Comparison of ENCODE assay signal across 26 cellular contexts in genomic region chr3:187833799-187834578, GRCh38.
A peak's percentile ranks its signal among the peaks of the same experiment; 100 is the strongest.
DNase-seq lines count a peak whose midpoint lies in the region; ATAC-seq and TF ChIP-seq lines count a peak whose summit lies in the region.
"Had no signal": no experiment of that assay in that cellular context is flagged by ENCODE, and none has a peak within 500 bp of the region (broad histone marks: within the 10 kb centered on the region; RNA-seq: fewer than 3 reads in every experiment).

No MANE protein-coding gene starts in this region.

- peaks cover 0 to 15% (median 4%) of the 10 kb centered on the region in 3 donors for H3K36me3 Mint-ChIP-seq in CD8-positive, alpha-beta memory T cell
- H3K36me3 Mint-ChIP-seq: activated naive CD8-positive, alpha-beta T cell had no signal

- no peak for DNase-seq in activated CD4-positive, CD25-positive, alpha-beta regulatory T cell treated with anti-CD3 and anti-CD28 coated beads, Interleukin-2, amount 50 U/mL, for 72 hours
- DNase-seq in stimulated activated naive CD4-positive, alpha-beta T cell treated with Interleukin-2 at 50 U/mL for 16 hours (lab: John Stamatoyannopoulos, UW): peak; percentile 29
- no peak for DNase-seq in stimulated activated naive CD4-positive, alpha-beta T cell (lab: John Stamatoyannopoulos, UW)
- DNase-seq in stimulated activated CD4-positive, alpha-beta T cell treated with anti-CD3 and anti-CD28 coated beads, Interleukin-4, amount 100 ng/mL, for 24 hours: peak; percentile 48
- DNase-seq in brain microvascular endothelial cell: no peak
- DNase-seq in CD8-positive, alpha-beta memory T cell: no peak
- DNase-seq: BE2C; COR-L47; DND-41; effector CD8-positive, alpha-beta T cell; esophagus squamous epithelium; GOT3; kidney; NCI-H1048; NCI-H2029; NCI-H345; NCI-H82; SHP77; trophoblast cell had no signal

- no peaks in the 10 kb centered on the region for H3K36me3 ChIP-seq in brain microvascular endothelial cell (replicated peaks)
- no peaks in the 10 kb centered on the region for H3K36me3 ChIP-seq in CD8-positive, alpha-beta memory T cell (ENCODE audit: insufficient read depth, low read length)
- H3K36me3 ChIP-seq: BE2C, esophagus squamous epithelium, gastroesophageal sphincter, neutrophil had no signal

- H3K9me3 Mint-ChIP-seq in CD8-positive, alpha-beta memory T cell: peaks cover 0 to 6% (median 3%) of the 10 kb centered on the region in 5 donors

- no peaks in the 10 kb centered on the region for H3K27me3 ChIP-seq in brain microvascular endothelial cell (replicated peaks)
- no peaks in the 10 kb centered on the region for H3K27me3 ChIP-seq in CD8-positive, alpha-beta memory T cell (ENCODE audit: insufficient read depth, low read length, poor library complexity, severe bottlenecking)
- H3K27me3 ChIP-seq: esophagus squamous epithelium, gastroesophageal sphincter, neutrophil had no signal

- ATAC-seq in activated CD4-positive, CD25-positive, alpha-beta regulatory T cell treated with anti-CD3 and anti-CD28 coated beads, Interleukin-2, amount 50 U/mL, for 24 hours: peak; percentile 41 to 62
- ATAC-seq in GM19023 (IDR thresholded peaks at IDR 0.05; ENCODE audit: unreplicated experiment): no peak
- ATAC-seq: gastroesophageal sphincter had no signal

- no peak for TF ChIP-seq CTCF in brain microvascular endothelial cell (IDR thresholded peaks at IDR 0.05; ENCODE audit: low read depth, low read length, missing control alignments)

- in situ Hi-C loops in brain microvascular endothelial cell (cut with HindIII; ENCODE audit: low pct_ligation_motif_present, low sequenced_read_pairs): no loop called here

- no peak overlapping the region for H3K27ac ChIP-seq in brain microvascular endothelial cell
- H3K27ac ChIP-seq in CD8-positive, alpha-beta memory T cell (ENCODE audit: low read depth, low read length): no peak overlapping the region
- H3K27ac ChIP-seq: esophagus squamous epithelium, gastroesophageal sphincter, KMS-11, neutrophil had no signal

- peaks cover 0 to 2% of the 10 kb centered on the region in 2 donors for H3K27me3 Mint-ChIP-seq in CD8-positive, alpha-beta memory T cell
- H3K27me3 Mint-ChIP-seq: activated naive CD8-positive, alpha-beta T cell had no signal

- H3K4me3 ChIP-seq in brain microvascular endothelial cell (ENCODE audit: low read depth, low read length): no peak overlapping the region
- no peak overlapping the region for H3K4me3 ChIP-seq in CD8-positive, alpha-beta memory T cell (ENCODE audit: low read length)
- H3K4me3 ChIP-seq: esophagus squamous epithelium, gastroesophageal sphincter, lung had no signal

- H3K4me3 Mint-ChIP-seq in CD8-positive, alpha-beta memory T cell: no peak overlapping the region
- H3K4me3 Mint-ChIP-seq: activated naive CD8-positive, alpha-beta T cell had no signal

- peaks cover 6 to 19% (median 11%) of the 10 kb centered on the region in 3 donors for H3K4me1 Mint-ChIP-seq in CD8-positive, alpha-beta memory T cell

- POLR2A ChIA-PET in CD8-positive, alpha-beta memory T cell (lab: Charles Lee): no interaction called here

- no peak overlapping the region for H3K27ac Mint-ChIP-seq in CD8-positive, alpha-beta memory T cell
- H3K27ac Mint-ChIP-seq: activated naive CD8-positive, alpha-beta T cell had no signal

- no peaks in the 10 kb centered on the region for H3K9me3 ChIP-seq in CD8-positive, alpha-beta memory T cell (ENCODE audit: low read length)
- H3K9me3 ChIP-seq: BE2C, esophagus squamous epithelium, gastroesophageal sphincter, neutrophil had no signal

- H3K4me1 ChIP-seq in CD8-positive, alpha-beta memory T cell (ENCODE audit: insufficient read depth, low read length): no peaks in the 10 kb centered on the region
- H3K4me1 ChIP-seq: BE2C, gastroesophageal sphincter had no signal

- CTCF ChIA-PET in CD8-positive, alpha-beta memory T cell (lab: Charles Lee): no interaction called here

Comparison
In these comparisons a context has a peak if more than half of its experiments do, and no peak if none do; other contexts are left out.
1. DNase-seq: peak in stimulated activated naive CD4-positive, alpha-beta T cell treated with Interleukin-2 at 50 U/mL for 16 hours (single experiment) and stimulated activated CD4-positive, alpha-beta T cell treated with anti-CD3 and anti-CD28 coated beads, Interleukin-4, amount 100 ng/mL, for 24 hours (single experiment); none in activated CD4-positive, CD25-positive, alpha-beta regulatory T cell treated with anti-CD3 and anti-CD28 coated beads, Interleukin-2, amount 50 U/mL, for 72 hours (single experiment), stimulated activated naive CD4-positive, alpha-beta T cell (0 of 6), brain microvascular endothelial cell (single experiment) and CD8-positive, alpha-beta memory T cell (0 of 5).